ENCODE assay signal across 2 cellular contexts in the genomic region with DNA sequence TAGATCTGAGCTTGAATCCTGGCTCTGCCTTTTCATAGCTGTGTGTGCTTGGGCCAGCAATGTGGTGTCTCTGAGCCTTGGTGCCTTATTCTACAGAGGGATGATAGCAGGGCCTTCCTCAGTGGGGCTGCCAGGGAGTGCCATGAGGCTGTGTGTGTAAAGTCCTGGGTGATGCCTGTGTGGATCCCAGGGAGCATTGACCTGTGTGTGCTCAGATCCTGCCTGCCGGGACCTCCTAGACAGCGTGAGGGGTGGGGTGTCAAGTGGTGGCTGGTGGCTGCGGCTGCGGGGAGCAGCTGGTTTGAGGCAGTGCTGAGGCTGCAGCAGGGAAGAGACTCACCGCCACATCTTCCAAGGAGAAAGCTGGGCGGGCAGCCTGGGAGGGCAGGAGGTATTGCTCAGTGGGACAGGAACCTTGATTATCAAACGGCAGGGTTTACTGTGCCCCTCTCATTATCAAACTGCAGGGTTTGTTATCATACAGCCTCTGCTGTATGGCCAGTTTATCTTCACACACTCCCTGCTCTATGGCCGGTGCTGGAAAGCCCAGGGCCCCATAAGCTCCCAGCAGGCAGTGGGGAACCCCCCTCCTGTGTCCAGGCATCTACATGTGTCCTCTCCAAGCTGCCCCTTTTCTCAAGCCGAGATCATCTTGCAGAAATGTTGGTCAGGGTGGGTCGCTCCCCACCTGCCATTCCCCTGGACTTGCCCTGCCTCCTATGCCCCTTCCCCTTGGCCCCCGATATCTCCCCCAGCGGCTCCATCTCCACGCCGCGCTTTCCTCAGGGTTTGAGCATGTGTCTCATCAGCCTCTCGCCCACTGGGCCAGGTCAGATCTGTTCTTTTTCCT.
TF ChIP-seq lines count a peak whose summit lies in the region.

No MANE protein-coding gene starts in this region.

TF ChIP-seq in HEK293, 187 proteins besides CTCF, POLR2A, EP300 and RAD21:
- TF ChIP-seq ZNF768 (tag by site-specific recombination; IDR thresholded peaks at IDR 0.05) (0 out of 2 replicates have a peak, but pooled peaks have one; percentile 21), ZIC2 (tag by site-specific recombination; IDR thresholded peaks at IDR 0.05) (peak; percentile 72), ZNF114 (tag by site-specific recombination; IDR thresholded peaks at IDR 0.05) (no peak), ZNF626 (tag by site-specific recombination; IDR thresholded peaks at IDR 0.05) (no peak)
TF ChIP-seq in HEK293: peak in this region for 2.

TF ChIP-seq in GM12878, 131 proteins besides CTCF, POLR2A, EP300 and RAD21:
- TF ChIP-seq LARP7 (IDR thresholded peaks at IDR 0.05) (no peak), TCF12 (IDR thresholded peaks at IDR 0.05; ENCODE audit: low read depth, low read length) (no peak), CEBPB (IDR thresholded peaks at IDR 0.05; ENCODE audit: borderline replicate concordance in 1 of 2, low read depth in 2 of 2, low read length in 2 of 2) (no peak), BMI1 (IDR thresholded peaks at IDR 0.05; ENCODE audit: borderline replicate concordance) (no peak), CBX5 (IDR thresholded peaks at IDR 0.05; ENCODE audit: low read depth) (no peak), SIN3A (IDR thresholded peaks at IDR 0.05; ENCODE audit: low read depth, low read length) (no peak), NFIC (IDR thresholded peaks at IDR 0.05; ENCODE audit: low read depth, low read length) (no peak), CHD4 (IDR thresholded peaks at IDR 0.05) (no peak)
- TF ChIP-seq, protein P1, sequence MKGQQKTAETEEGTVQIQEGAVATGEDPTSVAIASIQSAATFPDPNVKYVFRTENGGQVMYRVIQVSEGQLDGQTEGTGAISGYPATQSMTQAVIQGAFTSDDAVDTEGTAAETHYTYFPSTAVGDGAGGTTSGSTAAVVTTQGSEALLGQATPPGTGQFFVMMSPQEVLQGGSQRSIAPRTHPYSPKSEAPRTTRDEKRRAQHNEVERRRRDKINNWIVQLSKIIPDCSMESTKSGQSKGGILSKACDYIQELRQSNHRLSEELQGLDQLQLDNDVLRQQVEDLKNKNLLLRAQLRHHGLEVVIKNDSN (IDR thresholded peaks at IDR 0.05; ENCODE audit: borderline replicate concordance, extremely low read length, insufficient read depth, low read depth, low read length) = no peak
- TF ChIP-seq, protein P2, sequence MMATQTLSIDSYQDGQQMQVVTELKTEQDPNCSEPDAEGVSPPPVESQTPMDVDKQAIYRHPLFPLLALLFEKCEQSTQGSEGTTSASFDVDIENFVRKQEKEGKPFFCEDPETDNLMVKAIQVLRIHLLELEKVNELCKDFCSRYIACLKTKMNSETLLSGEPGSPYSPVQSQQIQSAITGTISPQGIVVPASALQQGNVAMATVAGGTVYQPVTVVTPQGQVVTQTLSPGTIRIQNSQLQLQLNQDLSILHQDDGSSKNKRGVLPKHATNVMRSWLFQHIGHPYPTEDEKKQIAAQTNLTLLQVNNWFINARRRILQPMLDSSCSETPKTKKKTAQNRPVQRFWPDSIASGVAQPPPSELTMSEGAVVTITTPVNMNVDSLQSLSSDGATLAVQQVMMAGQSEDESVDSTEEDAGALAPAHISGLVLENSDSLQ (IDR thresholded peaks at IDR 0.05) = no peak
- TF ChIP-seq, protein P3, sequence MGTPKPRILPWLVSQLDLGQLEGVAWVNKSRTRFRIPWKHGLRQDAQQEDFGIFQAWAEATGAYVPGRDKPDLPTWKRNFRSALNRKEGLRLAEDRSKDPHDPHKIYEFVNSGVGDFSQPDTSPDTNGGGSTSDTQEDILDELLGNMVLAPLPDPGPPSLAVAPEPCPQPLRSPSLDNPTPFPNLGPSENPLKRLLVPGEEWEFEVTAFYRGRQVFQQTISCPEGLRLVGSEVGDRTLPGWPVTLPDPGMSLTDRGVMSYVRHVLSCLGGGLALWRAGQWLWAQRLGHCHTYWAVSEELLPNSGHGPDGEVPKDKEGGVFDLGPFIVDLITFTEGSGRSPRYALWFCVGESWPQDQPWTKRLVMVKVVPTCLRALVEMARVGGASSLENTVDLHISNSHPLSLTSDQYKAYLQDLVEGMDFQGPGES (IDR thresholded peaks at IDR 0.05) = no peak
